ENCODE assay signal across 23 cellular contexts in the genomic region with DNA sequence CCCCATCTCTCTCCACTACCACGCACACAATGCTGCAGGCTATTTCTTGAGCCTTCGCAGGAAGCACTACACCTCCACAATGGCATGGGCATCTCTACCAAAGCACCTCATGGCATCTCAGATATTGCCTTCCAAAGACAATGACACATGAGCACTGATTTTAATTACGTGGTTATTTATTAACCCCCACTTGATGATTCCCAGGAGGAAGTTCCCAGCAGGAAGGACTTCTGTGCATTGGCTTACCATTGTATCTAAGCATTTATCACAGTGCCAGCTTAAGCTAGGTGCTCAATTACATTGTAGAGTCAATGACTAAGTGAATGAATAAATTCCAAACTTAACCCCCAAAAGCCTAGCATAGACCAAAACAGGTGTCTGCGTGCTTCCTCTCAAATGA.
"Had no signal": no experiment of that assay in that cellular context is flagged by ENCODE, and none has a peak within 500 bp of the region (broad histone marks: within the 10 kb centered on the region; RNA-seq: fewer than 3 reads in every experiment).

No MANE protein-coding gene starts in this region.

- H3K9me3 ChIP-seq: breast epithelium had no signal

- H3K27ac ChIP-seq: breast epithelium had no signal

- ATAC-seq: activated T-cell treated with anti-CD3 and anti-CD28 coated beads, Interleukin-2, amount 50 U/mL, for 72 hours; K562; T-helper 17 cell had no signal

- H3K27me3 ChIP-seq: breast epithelium had no signal

- H3K36me3 ChIP-seq: breast epithelium had no signal

- H3K4me1 ChIP-seq: breast epithelium had no signal

- H3K4me3 ChIP-seq: breast epithelium, K562 had no signal

- FAIRE-seq: K562 had no signal

- DNase-seq: activated B cell treated with CpG ODN at 0.5 μM for 24 hours; activated CD4-positive, alpha-beta memory T cell treated with anti-CD3 and anti-CD28 coated beads, Interleukin-2, amount 10 ng/mL, durations not matched to agents 7 days and 5 days; activated CD4-positive, alpha-beta T cell treated with anti-CD3 and anti-CD28 coated beads for 1 hour; activated CD4-positive, alpha-beta T cell treated with anti-CD3 and anti-CD28 coated beads, Interleukin-2, amount 10 ng/mL, durations not matched to agents 24 days and 14 days; activated naive CD4-positive, alpha-beta T cell; activated T-cell treated with anti-CD3 and anti-CD28 coated beads, Interleukin-2, amount 50 U/mL, for 72 hours; aorta; central memory CD4-positive, alpha-beta T cell; Kasumi-1; NCI-H1048; NCI-H1417 treated with DMSO at 0.1 percent for 48 hours; NCI-H1694 treated with DMSO at 0.1 percent for 48 hours; NCI-H2029 treated with DMSO at 0.1 percent for 48 hours; NCI-H345; NCI-H510A; NCI-H526 treated with DMSO at 0.1 percent for 48 hours; NK-92 treated with Interleukin-12 subunit alpha and Interleukin-12 subunit beta, amount 100 ng/mL, for 24 hours; OCI-M1; SHP77 treated with DMSO at 0.1 percent for 48 hours; T-helper 17 cell; T-helper 9 cell had no signal
